ENCODE assay signal across 1 cellular context in genomic region chr19:49118565-49119410, GRCh38.
TF ChIP-seq lines count a peak whose summit lies in the region.

Gene C19orf73, minus strand, starts transcription at chr19:49119143. Its CDS starts 121 bp downstream, at chr19:49119022.

TF ChIP-seq in HepG2, 621 proteins besides CTCF, POLR2A, EP300 and RAD21 (continued from another document and continues in another):
- TF ChIP-seq PREB (CRISPR knock-in tag; IDR thresholded peaks at IDR 0.05) (no peak), GRHL1 (CRISPR knock-in tag; conservative IDR thresholded peaks at IDR 0.05) (no peak), ZNF513 (CRISPR knock-in tag; conservative IDR thresholded peaks at IDR 0.05) (no peak), SNRNP70 (IDR thresholded peaks at IDR 0.05; ENCODE audit: low read depth, low read length) (no peak), SRF (IDR thresholded peaks at IDR 0.05; ENCODE audit: low read depth, low read length) (no peak), FOXC1 (CRISPR knock-in tag; IDR thresholded peaks at IDR 0.05; ENCODE audit: borderline replicate concordance) (no peak), ONECUT2 (CRISPR knock-in tag; IDR thresholded peaks at IDR 0.05) (no peak), ZNF205 (CRISPR knock-in tag; IDR thresholded peaks at IDR 0.05) (0 out of 2 replicates have a peak, but pooled peaks have one; percentile 46), SIN3A (IDR thresholded peaks at IDR 0.05; ENCODE audit: borderline replicate concordance, low read depth, low read length) (0 out of 2 replicates have a peak, but pooled peaks have one; percentile 21), ARID4A (CRISPR knock-in tag; IDR thresholded peaks at IDR 0.05; ENCODE audit: borderline replicate concordance) (peak; percentile 84), SMARCE1 (IDR thresholded peaks at IDR 0.05; ENCODE audit: borderline replicate concordance) (no peak), ZNF44 (CRISPR knock-in tag; IDR thresholded peaks at IDR 0.05) (no peak; the same call in 1 of the 2 replicates), ZNF121 (CRISPR knock-in tag; IDR thresholded peaks at IDR 0.05) (no peak), MZF1 (CRISPR knock-in tag; IDR thresholded peaks at IDR 0.05; ENCODE audit: borderline replicate concordance) (no peak), NR1H2 (CRISPR knock-in tag; IDR thresholded peaks at IDR 0.05; ENCODE audit: borderline replicate concordance, low read depth) (no peak), TBX2 (CRISPR knock-in tag; IDR thresholded peaks at IDR 0.05; ENCODE audit: borderline replicate concordance) (peak; percentile 86; the same call in 1 of the 2 replicates), MED13 (CRISPR knock-in tag; IDR thresholded peaks at IDR 0.05) (0 out of 2 replicates have a peak, but pooled peaks have one; percentile 47), DBP (CRISPR knock-in tag; IDR thresholded peaks at IDR 0.05; ENCODE audit: not compliant biosample characterization) (no peak), ZNF713 (CRISPR knock-in tag; IDR thresholded peaks at IDR 0.05) (no peak), NFE2L1 (CRISPR knock-in tag; IDR thresholded peaks at IDR 0.05; ENCODE audit: borderline replicate concordance) (peak; percentile 37; the same call in 1 of the 2 replicates), ZNF136 (CRISPR knock-in tag; IDR thresholded peaks at IDR 0.05; ENCODE audit: low read depth) (no peak), ZNF143 (CRISPR knock-in tag; IDR thresholded peaks at IDR 0.05) (peak; percentile 59), ZSCAN22 (CRISPR knock-in tag; IDR thresholded peaks at IDR 0.05) (peak; percentile 99), TFAP4 (IDR thresholded peaks at IDR 0.05; ENCODE audit: borderline replicate concordance, low read depth) (peak; percentile 37; the same call in 1 of the 2 replicates), REL (CRISPR knock-in tag; conservative IDR thresholded peaks at IDR 0.05) (no peak), ATAD3A (CRISPR knock-in tag; IDR thresholded peaks at IDR 0.05) (no peak), BCL6 (CRISPR knock-in tag; IDR thresholded peaks at IDR 0.05) (no peak), HOXA3 (CRISPR knock-in tag; IDR thresholded peaks at IDR 0.05) (peak; percentile 82), GPN1 (CRISPR knock-in tag; IDR thresholded peaks at IDR 0.05; ENCODE audit: borderline replicate concordance) (no peak), UBTF (CRISPR knock-in tag; IDR thresholded peaks at IDR 0.05) (peak; percentile 50), ZNF563 (CRISPR knock-in tag; IDR thresholded peaks at IDR 0.05) (peak; percentile 88), ATF2 (CRISPR knock-in tag; IDR thresholded peaks at IDR 0.05) (peak; percentile 99), RFX1 (IDR thresholded peaks at IDR 0.05) (no peak), NFAT5 (CRISPR knock-in tag; IDR thresholded peaks at IDR 0.05) (peak; percentile 74; the same call in 1 of the 2 replicates), MAX (IDR thresholded peaks at IDR 0.05) (peak; percentile 98), NFE2L2 (IDR thresholded peaks at IDR 0.05; ENCODE audit: low read length) (no peak), GATAD1 (CRISPR knock-in tag; IDR thresholded peaks at IDR 0.05) (no peak), LCORL (IDR thresholded peaks at IDR 0.05) (no peak), LCORL (CRISPR knock-in tag; IDR thresholded peaks at IDR 0.05) (no peak), ZFP37 (CRISPR knock-in tag; IDR thresholded peaks at IDR 0.05; ENCODE audit: borderline replicate concordance) (no peak), AGO2 (optimal IDR thresholded peaks at IDR 0.05; ENCODE audit: low read depth, low read length) (peak; percentile 68), HNRNPK (IDR thresholded peaks at IDR 0.05; ENCODE audit: low read depth, low read length, poor library complexity, severe bottlenecking) (peak; percentile 96)
